Comparison of ENCODE assay signal across 23 cellular contexts in genomic region chr2:216363221-216363620, GRCh38. TPM values are rescaled to one million over a fixed set of nuclear protein-coding genes. Genes with fewer than 3 reads are reported as not detected.
"Had no signal": no experiment of that assay in that cellular context is flagged by ENCODE, and none has a peak within 500 bp of the region (broad histone marks: within the 10 kb centered on the region; RNA-seq: fewer than 3 reads in every experiment).

No MANE protein-coding gene starts in this region.

- H3K36me3 ChIP-seq: esophagus muscularis mucosa, neural progenitor cell, right atrium auricular region, stomach, thyroid gland, upper lobe of left lung, vagina had no signal

- H3K4me1 ChIP-seq: esophagus muscularis mucosa, right atrium auricular region, stomach, thyroid gland, upper lobe of left lung, vagina had no signal

- H3K4me2 ChIP-seq: neural progenitor cell had no signal

- H3K4me3 Mint-ChIP-seq: activated CD4-positive, alpha-beta T cell treated with anti-CD3 and anti-CD28 coated beads for 36 hours; activated CD8-positive, alpha-beta memory T cell treated with anti-CD3 and anti-CD28 coated beads, Interleukin-2, amount 10 ng/mL, durations not matched to agents 7 days and 5 days; activated CD8-positive, alpha-beta T cell treated with anti-CD3 and anti-CD28 coated beads, Interleukin-2, amount 10 ng/mL, durations not matched to agents 7 days and 5 days; activated naive CD4-positive, alpha-beta T cell treated with anti-CD3 and anti-CD28 coated beads, Interleukin-2, amount 50 U/mL, for 24 hours; activated naive CD8-positive, alpha-beta T cell treated with anti-CD3 and anti-CD28 coated beads, Interleukin-2, amount 50 U/mL, for 24 hours; natural killer cell; neural progenitor cell; stimulated activated naive B cell treated with anti-CD40 and anti-IgM and Interleukin-4, amounts not matched to agents 10 μg/mL and 1 μg/mL and 100 μg/mL, for 72 hours had no signal

- H3K9ac ChIP-seq: neural progenitor cell had no signal

- H3K4me3 ChIP-seq: esophagus muscularis mucosa, neural progenitor cell, right atrium auricular region, stomach, thyroid gland, upper lobe of left lung, vagina had no signal

- H3K9me3 Mint-ChIP-seq: activated naive CD4-positive, alpha-beta T cell treated with anti-CD3 and anti-CD28 coated beads, Interleukin-2, amount 50 U/mL, for 24 hours; activated naive CD8-positive, alpha-beta T cell treated with anti-CD3 and anti-CD28 coated beads, Interleukin-2, amount 50 U/mL, for 24 hours; activated T-helper 2 cell treated with anti-CD3 and anti-CD28 coated beads, Interferon-gamma antibody, Interleukin-2, Interleukin-4, amounts not matched to agents 10 μg/mL and 5 μg/mL and 100 μg/mL, durations not matched to agents 14 hours and 24 hours and 36 hours; natural killer cell; neural progenitor cell had no signal

- DNase-seq: activated CD4-positive, alpha-beta T cell treated with anti-CD3 and anti-CD28 coated beads for 36 hours; activated CD4-positive, CD25-positive, alpha-beta regulatory T cell; activated CD8-positive, alpha-beta memory T cell treated with anti-CD3 and anti-CD28 coated beads, Interleukin-2, amount 10 ng/mL, durations not matched to agents 7 days and 5 days; activated CD8-positive, alpha-beta T cell treated with anti-CD3 and anti-CD28 coated beads, Interleukin-2, amount 10 ng/mL, durations not matched to agents 7 days and 5 days; activated naive CD8-positive, alpha-beta T cell treated with anti-CD3 and anti-CD28 coated beads, Interleukin-2, amount 50 U/mL, for 24 hours; activated T-cell treated with anti-CD3 and anti-CD28 coated beads, Interleukin-2, amount 50 U/mL, for 48 hours; foreskin melanocyte; natural killer cell; stimulated activated CD4-positive, alpha-beta T cell treated with anti-CD3 and anti-CD28 coated beads, Interleukin-15, amount 100 ng/mL, for 24 hours; stimulated activated CD4-positive, alpha-beta T cell treated with anti-CD3 and anti-CD28 coated beads, Interleukin-2, amount 100 ng/mL, for 24 hours; stimulated activated naive B cell treated with anti-CD40 and anti-IgM and Interleukin-4, amounts not matched to agents 10 μg/mL and 1 μg/mL and 100 μg/mL, for 72 hours; stomach; thyroid gland; upper lobe of left lung had no signal

- H3K27ac Mint-ChIP-seq: activated CD4-positive, alpha-beta T cell treated with anti-CD3 and anti-CD28 coated beads for 36 hours; activated CD8-positive, alpha-beta memory T cell treated with anti-CD3 and anti-CD28 coated beads, Interleukin-2, amount 10 ng/mL, durations not matched to agents 7 days and 5 days; activated CD8-positive, alpha-beta T cell treated with anti-CD3 and anti-CD28 coated beads, Interleukin-2, amount 10 ng/mL, durations not matched to agents 7 days and 5 days; activated naive CD4-positive, alpha-beta T cell treated with anti-CD3 and anti-CD28 coated beads, Interleukin-2, amount 50 U/mL, for 24 hours; activated naive CD8-positive, alpha-beta T cell treated with anti-CD3 and anti-CD28 coated beads, Interleukin-2, amount 50 U/mL, for 24 hours; activated T-helper 2 cell treated with anti-CD3 and anti-CD28 coated beads, Interferon-gamma antibody, Interleukin-2, Interleukin-4, amounts not matched to agents 10 μg/mL and 5 μg/mL and 100 μg/mL, durations not matched to agents 14 hours and 24 hours and 36 hours; natural killer cell; neural progenitor cell; stimulated activated naive B cell treated with anti-CD40 and anti-IgM and Interleukin-4, amounts not matched to agents 10 μg/mL and 1 μg/mL and 100 μg/mL, for 72 hours had no signal

- H3K36me3 Mint-ChIP-seq: activated CD8-positive, alpha-beta memory T cell treated with anti-CD3 and anti-CD28 coated beads, Interleukin-2, amount 10 ng/mL, durations not matched to agents 7 days and 5 days; activated naive CD4-positive, alpha-beta T cell treated with anti-CD3 and anti-CD28 coated beads, Interleukin-2, amount 50 U/mL, for 24 hours; natural killer cell; neural progenitor cell; stimulated activated naive B cell treated with anti-CD40 and anti-IgM and Interleukin-4, amounts not matched to agents 10 μg/mL and 1 μg/mL and 100 μg/mL, for 72 hours had no signal

- H3K27ac ChIP-seq: esophagus muscularis mucosa, neural progenitor cell, right atrium auricular region, stomach, thyroid gland, upper lobe of left lung, vagina had no signal

- ATAC-seq: activated CD4-positive, alpha-beta T cell treated with anti-CD3 and anti-CD28 coated beads for 36 hours; activated CD8-positive, alpha-beta memory T cell treated with anti-CD3 and anti-CD28 coated beads, Interleukin-2, amount 10 ng/mL, durations not matched to agents 7 days and 5 days; activated CD8-positive, alpha-beta T cell treated with anti-CD3 and anti-CD28 coated beads, Interleukin-2, amount 10 ng/mL, durations not matched to agents 7 days and 5 days; activated naive CD8-positive, alpha-beta T cell treated with anti-CD3 and anti-CD28 coated beads, Interleukin-2, amount 50 U/mL, for 24 hours; natural killer cell; stimulated activated naive B cell treated with anti-CD40 and anti-IgM and Interleukin-4, amounts not matched to agents 10 μg/mL and 1 μg/mL and 100 μg/mL, for 72 hours had no signal

- H3K27me3 ChIP-seq: right atrium auricular region, thyroid gland, upper lobe of left lung, vagina had no signal

- H2AFZ ChIP-seq: neural progenitor cell had no signal

- H3K4me1 Mint-ChIP-seq: activated CD4-positive, alpha-beta T cell treated with anti-CD3 and anti-CD28 coated beads for 36 hours; activated CD8-positive, alpha-beta memory T cell treated with anti-CD3 and anti-CD28 coated beads, Interleukin-2, amount 10 ng/mL, durations not matched to agents 7 days and 5 days; activated naive CD4-positive, alpha-beta T cell treated with anti-CD3 and anti-CD28 coated beads, Interleukin-2, amount 50 U/mL, for 24 hours; activated naive CD8-positive, alpha-beta T cell treated with anti-CD3 and anti-CD28 coated beads, Interleukin-2, amount 50 U/mL, for 24 hours; stimulated activated naive B cell treated with anti-CD40 and anti-IgM and Interleukin-4, amounts not matched to agents 10 μg/mL and 1 μg/mL and 100 μg/mL, for 72 hours had no signal

- H3K9me3 ChIP-seq: esophagus muscularis mucosa, right atrium auricular region, stomach, thyroid gland, upper lobe of left lung, vagina had no signal

RNA-seq across cellular contexts. Expression of gene MARCHF4, which starts 9.1 kb away (rescaled TPM):
- total RNA-seq: activated CD4-positive, alpha-beta T cell treated with anti-CD3 and anti-CD28 coated beads for 36 hours; activated CD8-positive, alpha-beta memory T cell treated with anti-CD3 and anti-CD28 coated beads, Interleukin-2, amount 10 ng/mL, durations not matched to agents 7 days and 5 days; activated CD8-positive, alpha-beta T cell treated with anti-CD3 and anti-CD28 coated beads, Interleukin-2, amount 10 ng/mL, durations not matched to agents 7 days and 5 days; activated T-helper 2 cell treated with anti-CD3 and anti-CD28 coated beads, Interferon-gamma antibody, Interleukin-2, Interleukin-4, amounts not matched to agents 10 μg/mL and 5 μg/mL and 100 μg/mL, durations not matched to agents 14 hours and 24 hours and 36 hours; cardiac septum; esophagus muscularis mucosa; liver; natural killer cell; T-helper 2 cell treated with Interferon-gamma antibody and Interleukin-4, amounts not matched to agents 100 ng/mL and 5 ng/mL, for 36 hours; vagina had no signal
- polyA plus RNA-seq: liver had no signal
